In the genomic region with DNA sequence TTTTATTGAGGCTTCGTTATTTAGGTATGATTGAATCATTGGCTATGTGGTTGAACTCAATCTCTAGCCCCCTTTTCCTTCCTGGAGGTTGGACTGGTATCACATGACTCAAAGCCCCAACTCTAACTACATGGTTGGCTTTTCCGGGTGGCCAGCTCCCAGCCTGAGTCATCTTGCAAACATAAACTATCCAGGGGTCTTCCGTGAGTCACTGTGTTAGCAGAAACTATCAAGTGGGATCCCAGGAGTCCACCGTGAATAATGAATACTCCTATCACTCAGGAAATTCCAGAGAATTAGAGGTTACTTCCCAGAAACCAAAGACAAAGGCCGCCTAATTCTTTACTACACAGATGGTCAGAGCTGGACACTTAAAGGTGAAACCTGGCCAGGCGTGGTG, we compare ENCODE assay signal across 17 cellular contexts. TPM values are rescaled to one million over a fixed set of nuclear protein-coding genes. Genes with fewer than 3 reads are reported as not detected.
DNase-seq lines count a peak whose midpoint lies in the region; ATAC-seq and TF ChIP-seq lines count a peak whose summit lies in the region.
"Had no signal": no experiment of that assay in that cellular context is flagged by ENCODE, and none has a peak within 500 bp of the region (broad histone marks: within the 10 kb centered on the region; RNA-seq: fewer than 3 reads in every experiment).

No MANE protein-coding gene starts in this region.

- H3K36me3 ChIP-seq in WERI-Rb-1 = no peaks in the 10 kb centered on the region; the same call in 1 of the 2 replicates
- H3K36me3 ChIP-seq: colonic mucosa had no signal

- H3K4me1 Mint-ChIP-seq in stimulated activated memory B cell treated with anti-CD40 and anti-IgM and Interleukin-4, amounts not matched to agents 10 μg/mL and 1 μg/mL and 100 μg/mL, for 72 hours = no peaks in the 10 kb centered on the region
- H3K4me1 Mint-ChIP-seq: activated naive CD4-positive, alpha-beta T cell treated with anti-CD3 and anti-CD28 coated beads, Interleukin-2, amount 10 ng/mL, durations not matched to agents 7 days and 5 days; nephron had no signal

- ATAC-seq in GM21786 (IDR thresholded peaks at IDR 0.05; ENCODE audit: unreplicated experiment) (no peak), HG02763 (IDR thresholded peaks at IDR 0.05; ENCODE audit: unreplicated experiment) (no peak)
- no peak for ATAC-seq in stimulated activated memory B cell treated with anti-CD40 and anti-IgM and Interleukin-4, amounts not matched to agents 10 μg/mL and 1 μg/mL and 100 μg/mL, for 72 hours
- ATAC-seq: left cardiac atrium had no signal

- no peak overlapping the region for H3K4me3 ChIP-seq in HFF-Myc (replicated peaks; ENCODE audit: low read depth, low read length)
- no peak overlapping the region for H3K4me3 ChIP-seq in WERI-Rb-1 (ENCODE audit: low read depth, low read length)
- H3K4me3 ChIP-seq: colonic mucosa, spleen had no signal

- H3K27me3 ChIP-seq in WERI-Rb-1 (ENCODE audit: insufficient read depth, low read depth, severe bottlenecking) = no peaks in the 10 kb centered on the region
- H3K27me3 ChIP-seq: colonic mucosa, spleen had no signal

- no peaks in the 10 kb centered on the region for H3K9me3 Mint-ChIP-seq in stimulated activated memory B cell treated with anti-CD40 and anti-IgM and Interleukin-4, amounts not matched to agents 10 μg/mL and 1 μg/mL and 100 μg/mL, for 72 hours
- H3K9me3 Mint-ChIP-seq: activated naive CD4-positive, alpha-beta T cell treated with anti-CD3 and anti-CD28 coated beads, Interleukin-2, amount 10 ng/mL, durations not matched to agents 7 days and 5 days; nephron; type B pancreatic cell had no signal

- no peaks in the 10 kb centered on the region for H3K27me3 Mint-ChIP-seq in stimulated activated memory B cell treated with anti-CD40 and anti-IgM and Interleukin-4, amounts not matched to agents 10 μg/mL and 1 μg/mL and 100 μg/mL, for 72 hours
- H3K27me3 Mint-ChIP-seq: activated naive CD4-positive, alpha-beta T cell treated with anti-CD3 and anti-CD28 coated beads, Interleukin-2, amount 10 ng/mL, durations not matched to agents 7 days and 5 days; type B pancreatic cell had no signal

- peaks cover 17% of the 10 kb centered on the region for H3K36me3 Mint-ChIP-seq in stimulated activated memory B cell treated with anti-CD40 and anti-IgM and Interleukin-4, amounts not matched to agents 10 μg/mL and 1 μg/mL and 100 μg/mL, for 72 hours
- H3K36me3 Mint-ChIP-seq: type B pancreatic cell had no signal

- DNase-seq in 8988T (peak; percentile 63), HFF-Myc (ENCODE audit: extremely low read depth, low read depth) (peak; percentile 48), WERI-Rb-1 (no peak), glomerular endothelial cell (ENCODE audit: extremely low read depth, low read depth, low spot score) (peak; percentile 76)
- DNase-seq in activated CD4-positive, alpha-beta T cell treated with anti-CD3 and anti-CD28 coated beads, Interleukin-2, amount 50 U/mL, for 4 hours = no peak
- DNase-seq: activated CD8-positive, alpha-beta memory T cell treated with anti-CD3 and anti-CD28 coated beads for 24 hours; activated naive CD4-positive, alpha-beta T cell treated with anti-CD3 and anti-CD28 coated beads, Interleukin-2, amount 10 ng/mL, durations not matched to agents 7 days and 5 days; colonic mucosa; left cardiac atrium; NCI-H2171; OCI-M1; spleen had no signal

- no peaks in the 10 kb centered on the region for H3K9me3 ChIP-seq in WERI-Rb-1 (ENCODE audit: severe bottlenecking)
- H3K9me3 ChIP-seq: colonic mucosa, spleen had no signal

- H3K4me3 Mint-ChIP-seq in stimulated activated memory B cell treated with anti-CD40 and anti-IgM and Interleukin-4, amounts not matched to agents 10 μg/mL and 1 μg/mL and 100 μg/mL, for 72 hours = no peak overlapping the region
- H3K4me3 Mint-ChIP-seq: activated naive CD4-positive, alpha-beta T cell treated with anti-CD3 and anti-CD28 coated beads, Interleukin-2, amount 10 ng/mL, durations not matched to agents 7 days and 5 days; nephron; type B pancreatic cell had no signal

- H3K27ac Mint-ChIP-seq in stimulated activated memory B cell treated with anti-CD40 and anti-IgM and Interleukin-4, amounts not matched to agents 10 μg/mL and 1 μg/mL and 100 μg/mL, for 72 hours = no peak overlapping the region
- H3K27ac Mint-ChIP-seq: activated naive CD4-positive, alpha-beta T cell treated with anti-CD3 and anti-CD28 coated beads, Interleukin-2, amount 10 ng/mL, durations not matched to agents 7 days and 5 days; nephron; type B pancreatic cell had no signal

- no peak for TF ChIP-seq CTCF in HFF-Myc (IDR thresholded peaks at IDR 0.05; ENCODE audit: low read depth, low read length, missing control alignments)
- TF ChIP-seq CTCF in WERI-Rb-1 (IDR thresholded peaks at IDR 0.05; ENCODE audit: low read depth, low read length) = no peak

- peak overlapping the region; percentile 44 for H3K27ac ChIP-seq in WERI-Rb-1
- H3K27ac ChIP-seq: colonic mucosa, spleen had no signal

RNA-seq across cellular contexts. Expression of a gene that starts 19.7 kb away (rescaled TPM):
- total RNA-seq in glomerular endothelial cell = 0.18 TPM in 1 of 2 replicates, not detected in the other

Comparison
In these comparisons a context has a peak if more than half of its experiments do, and no peak if none do; other contexts are left out.
1. DNase-seq: peak in 8988T (single experiment), HFF-Myc (single experiment) and glomerular endothelial cell (single experiment); none in WERI-Rb-1 (single experiment) and activated CD4-positive, alpha-beta T cell treated with anti-CD3 and anti-CD28 coated beads, Interleukin-2, amount 50 U/mL, for 4 hours (0 of 2).